ENCODE assay signal across 31 cellular contexts in the genomic region with DNA sequence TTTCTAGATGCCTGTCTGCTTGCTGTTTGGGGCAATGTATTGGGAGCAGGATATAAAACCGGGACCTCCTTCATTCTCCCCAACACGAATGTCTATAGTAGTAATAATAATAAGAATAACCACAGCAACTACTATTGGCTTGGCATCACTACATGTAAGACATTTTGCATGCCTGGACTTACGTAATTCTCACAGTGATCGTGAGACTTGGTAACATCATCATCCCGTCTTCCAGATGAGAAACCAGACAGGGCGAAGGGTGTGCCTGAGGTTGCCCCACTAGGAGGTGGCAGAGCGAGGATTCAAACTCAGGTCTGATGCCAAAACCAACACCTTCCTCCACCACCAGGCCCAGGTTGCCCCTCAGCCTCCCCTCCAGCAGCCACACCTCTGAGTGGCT.
DNase-seq lines count a peak whose midpoint lies in the region; ATAC-seq, FAIRE-seq and TF ChIP-seq lines count a peak whose summit lies in the region.
"Had no signal": no experiment of that assay in that cellular context is flagged by ENCODE, and none has a peak within 500 bp of the region (broad histone marks: within the 10 kb centered on the region; RNA-seq: fewer than 3 reads in every experiment).

No MANE protein-coding gene starts in this region.

- no peaks in the 10 kb centered on the region for H3K9me3 Mint-ChIP-seq in immature natural killer cell
- H3K9me3 Mint-ChIP-seq: activated B cell treated with CpG ODN at 0.5 μM for 24 hours; activated CD4-positive, alpha-beta memory T cell treated with anti-CD3 and anti-CD28 coated beads, Interleukin-2, amount 10 ng/mL, durations not matched to agents 7 days and 5 days; central memory CD8-positive, alpha-beta T cell had no signal

- H4K8ac ChIP-seq in H1 (ENCODE audit: extremely low read depth, insufficient read depth, low read length), result no peak overlapping the region

- no peak overlapping the region for H2AK5ac ChIP-seq in H1 (ENCODE audit: low read depth, low read length)

- no peaks in the 10 kb centered on the region for H3K23me2 ChIP-seq in H1 (ENCODE audit: low read depth, low read length)

- H3K56ac ChIP-seq in H1 (replicated peaks; ENCODE audit: insufficient read length, low read depth, low read length), result no peak overlapping the region

- H2AFZ ChIP-seq in H1 (ENCODE audit: low read length) (no peak overlapping the region), osteoblast (ENCODE audit: low read length) (no peak overlapping the region)
- H2AFZ ChIP-seq: parathyroid adenoma had no signal

- no peaks in the 10 kb centered on the region for H3K27me3 ChIP-seq in heart left ventricle
- H3K27me3 ChIP-seq in H1 (replicated peaks in 1 of 4; ENCODE audit: control insufficient read depth in 3 of 4, extremely low read depth in 1 of 4, insufficient read depth in 3 of 4, low read length in 3 of 4), result peaks cover 12 to 43% (median 33%) of the 10 kb centered on the region in 4 experiments
- no peaks in the 10 kb centered on the region for H3K27me3 ChIP-seq in osteoblast (ENCODE audit: insufficient read depth, low read length)
- H3K27me3 ChIP-seq in transverse colon, result no peaks in the 10 kb centered on the region
- H3K27me3 ChIP-seq: BLaER1 treated with 17β-estradiol and CSF1 and Interleukin-3, amounts not matched to agents 10 nM and 100 nM; tibial artery had no signal

- WGBS in heart left ventricle, 4 donors, result 81 to 89% (median 83%) methylated on average over 7 of the region's 7 CpGs
- WGBS in H1 (ENCODE audit: extremely low coverage in 1 of 2, insufficient coverage in 1 of 2, insufficient read length in 1 of 2, insufficient replicate concordance in 2 of 2, low coverage in 1 of 2, low lambda C conversion rate in 2 of 2, missing lambda C conversion rate in 1 of 2), 2 experiments, result 92% methylated on average over 7 of the region's 7 CpGs; no CpG with 5 or more reads in 1 of the 2 experiments
- 90% methylated on average over 7 of the region's 7 CpGs; no CpG with 5 or more reads in 1 of the 2 donors for WGBS in transverse colon (ENCODE audit: low coverage in 1 of 2), 2 donors

- H3K4me1 ChIP-seq in heart left ventricle, result peaks cover 0 to 42% (median 21%) of the 10 kb centered on the region in 12 donors
- peaks cover 0 to 15% (median 6%) of the 10 kb centered on the region in 4 experiments; a peak in 4 of 7 replicates for H3K4me1 ChIP-seq in H1 (replicated peaks in 1 of 4; ENCODE audit: control insufficient read depth in 3 of 4, insufficient read depth in 4 of 4, low read length in 3 of 4)
- H3K4me1 ChIP-seq in osteoblast (ENCODE audit: insufficient read depth, low read length), result peaks cover 24% of the 10 kb centered on the region
- H3K4me1 ChIP-seq in transverse colon, result peaks cover 0 to 4% (median 0%) of the 10 kb centered on the region in 4 donors
- H3K4me1 ChIP-seq: Caco-2 had no signal

- H4K20me1 ChIP-seq in H1 (replicated peaks in 1 of 2; ENCODE audit: control insufficient read depth in 1 of 2, insufficient read depth in 2 of 2, low read length in 2 of 2) (no peaks in the 10 kb centered on the region), osteoblast (ENCODE audit: insufficient read depth, low read length) (no peaks in the 10 kb centered on the region)
- H4K20me1 ChIP-seq: BLaER1 treated with 17β-estradiol and CSF1 and Interleukin-3, amounts not matched to agents 10 nM and 100 nM had no signal

- no peak overlapping the region for H3K27ac Mint-ChIP-seq in immature natural killer cell
- H3K27ac Mint-ChIP-seq: activated B cell treated with CpG ODN at 0.5 μM for 24 hours; activated CD4-positive, alpha-beta memory T cell treated with anti-CD3 and anti-CD28 coated beads, Interleukin-2, amount 10 ng/mL, durations not matched to agents 7 days and 5 days; activated naive CD8-positive, alpha-beta T cell treated with anti-CD3 and anti-CD28 coated beads, Interleukin-2, amount 50 U/mL, for 24 hours had no signal

- H3K9me3 ChIP-seq in heart left ventricle, result no peaks in the 10 kb centered on the region
- H3K9me3 ChIP-seq in H1 (ENCODE audit: insufficient read depth in 2 of 2, low read depth in 1 of 2, low read length in 1 of 2), result no peaks in the 10 kb centered on the region
- H3K9me3 ChIP-seq in osteoblast (ENCODE audit: low read depth, low read length), result no peaks in the 10 kb centered on the region
- no peaks in the 10 kb centered on the region for H3K9me3 ChIP-seq in transverse colon
- H3K9me3 ChIP-seq: Caco-2, mucosa of descending colon, tibial artery had no signal

- no peaks in the 10 kb centered on the region for H3K36me3 Mint-ChIP-seq in immature natural killer cell

- no peak overlapping the region for H3K9ac ChIP-seq in H1 (replicated peaks in 1 of 4; ENCODE audit: extremely low read depth in 1 of 4, low read depth in 3 of 4, low read length in 3 of 4)
- H3K9ac ChIP-seq: BLaER1 treated with 17β-estradiol and CSF1 and Interleukin-3, amounts not matched to agents 10 nM and 100 nM; parathyroid adenoma had no signal

- H4K5ac ChIP-seq in H1 (ENCODE audit: insufficient read length, low read depth, low read length), result no peak overlapping the region

- in situ Hi-C loops in transverse colon (cut with MboI; ENCODE audit: low pct_ligation_motif_present in 1 of 4, low pct_unique_long_range_greater_than_20kb in 1 of 4, low sequenced_read_pairs in 3 of 4), result no loop called here

- H3K4me1 Mint-ChIP-seq in immature natural killer cell, result no peaks in the 10 kb centered on the region
- H3K4me1 Mint-ChIP-seq: activated B cell treated with CpG ODN at 0.5 μM for 24 hours; activated CD4-positive, alpha-beta memory T cell treated with anti-CD3 and anti-CD28 coated beads, Interleukin-2, amount 10 ng/mL, durations not matched to agents 7 days and 5 days; central memory CD8-positive, alpha-beta T cell had no signal

- DNase-seq in heart left ventricle (no peak), Right ventricle myocardium superior (no peak), H1 (ENCODE audit: low read depth in 1 of 2, low spot score in 2 of 2) (no peak), osteoblast (ENCODE audit: insufficient read length, low spot score, missing footprints) (no peak), transverse colon (no peak), immature natural killer cell (no peak)
- no peak for DNase-seq in activated CD4-positive, alpha-beta T cell treated with anti-CD3 and anti-CD28 coated beads for 1 hour
- DNase-seq: activated B cell treated with CpG ODN at 0.5 μM for 24 hours; activated CD4-positive, alpha-beta memory T cell treated with anti-CD3 and anti-CD28 coated beads, Interleukin-2, amount 10 ng/mL, durations not matched to agents 7 days and 5 days; activated naive CD8-positive, alpha-beta T cell treated with anti-CD3 and anti-CD28 coated beads, Interleukin-2, amount 50 U/mL, for 24 hours; Caco-2; DND-41; glutamatergic neuron; mucosa of descending colon; NCI-H1930; nephron progenitor cell; PC-3; stimulated activated CD4-positive, alpha-beta T cell treated with anti-CD3 and anti-CD28 coated beads, Interleukin-15, amount 100 ng/mL, for 24 hours; stimulated activated naive CD4-positive, alpha-beta T cell treated with Interleukin-2 at 50 U/mL for 16 hours; SW 1271; T1000 had no signal

- no peak overlapping the region for H3K4ac ChIP-seq in H1 (replicated peaks; ENCODE audit: insufficient read length, low read depth, low read length)

- H2BK20ac ChIP-seq in H1 (ENCODE audit: low read length), result no peak overlapping the region

- H3K79me2 ChIP-seq in H1 (ENCODE audit: control insufficient read depth in 1 of 2, insufficient read depth in 2 of 2, low read length in 2 of 2), result no peaks in the 10 kb centered on the region
- no peaks in the 10 kb centered on the region for H3K79me2 ChIP-seq in osteoblast (ENCODE audit: insufficient read depth, low read length)
- H3K79me2 ChIP-seq: parathyroid adenoma had no signal

- no peak for TF ChIP-seq POLR2A in heart left ventricle (IDR thresholded peaks at IDR 0.05)
- TF ChIP-seq POLR2A in H1 (IDR thresholded peaks at IDR 0.05; ENCODE audit: control extremely low read depth in 1 of 2, low read depth in 2 of 2, low read length in 2 of 2), result no peak
- TF ChIP-seq POLR2A in transverse colon (IDR thresholded peaks at IDR 0.05), result no peak

- CTCF ChIA-PET in H1 (lab: Charles Lee; ENCODE audit: partially characterized antibody), result interaction anchor here (5.5 to 18.7 kb wide), 2 partner anchors 8 to 54 kb away, joined by 44 to 1065 read pairs; no protein-coding TSS in a partner anchor

- no peak overlapping the region for H3K14ac ChIP-seq in H1 (ENCODE audit: insufficient read length)

- TF ChIP-seq RAD21 in H1 (IDR thresholded peaks at IDR 0.05 in 1 of 2, conservative IDR thresholded peaks at IDR 0.05 in 1 of 2; ENCODE audit: low read depth in 2 of 2, low read length in 2 of 2), result no peak

- peak overlapping the region; percentile 31; the same call in 1 of the 2 replicates for H2BK15ac ChIP-seq in H1 (ENCODE audit: low read length)

- H3K18ac ChIP-seq in H1 (ENCODE audit: extremely low read depth, low read length), result no peak overlapping the region

- H3K27ac ChIP-seq in heart left ventricle (peak overlapping the region in 8 of 12 donors; percentile 26 to 79 (median 62)), H1 (ENCODE audit: low read depth, low read length) (no peak overlapping the region), osteoblast (ENCODE audit: low read depth, low read length) (peak overlapping the region; percentile 33), transverse colon (peak overlapping the region in 3 of 4 donors; percentile 39 to 52 (median 47))
- H3K27ac ChIP-seq: BLaER1 treated with 17β-estradiol and CSF1 and Interleukin-3, amounts not matched to agents 10 nM and 100 nM; parathyroid adenoma; tibial artery had no signal

- no peak for FAIRE-seq in H1 (lab: Jason Lieb, UNC)
- FAIRE-seq: endothelial cell of umbilical vein, GM18507 had no signal

- ATAC-seq in heart left ventricle (no peak), Right ventricle myocardium superior (ENCODE audit: poor library complexity) (no peak), HG03159 (IDR thresholded peaks at IDR 0.05; ENCODE audit: unreplicated experiment) (no peak)
- ATAC-seq: activated naive CD8-positive, alpha-beta T cell treated with anti-CD3 and anti-CD28 coated beads, Interleukin-2, amount 50 U/mL, for 24 hours; HCT116; mucosa of descending colon; PC-3 had no signal

- no peaks in the 10 kb centered on the region for H3K79me1 ChIP-seq in H1 (ENCODE audit: low read depth, low read length)

- no peak overlapping the region for H3K4me2 ChIP-seq in H1 (ENCODE audit: insufficient read depth in 1 of 2, low read depth in 2 of 2, low read length in 2 of 2)
- no peak overlapping the region for H3K4me2 ChIP-seq in osteoblast (ENCODE audit: insufficient read depth, low read length)
- H3K4me2 ChIP-seq: BLaER1 treated with 17β-estradiol and CSF1 and Interleukin-3, amounts not matched to agents 10 nM and 100 nM had no signal

- H2BK120ac ChIP-seq in H1 (replicated peaks; ENCODE audit: low read depth, low read length), result no peak overlapping the region

- intact Hi-C loops in heart left ventricle (cut with DNase I) (loop anchor here in 1 of 10 donors (2.0 kb wide), 1 partner anchor 22 kb away; no protein-coding TSS in a partner anchor), Right ventricle myocardium superior (cut with DNase I) (no loop called here), transverse colon (cut with DNase I; ENCODE audit: low total_unique reads) (loop anchor here (2.0 kb wide), 1 partner anchor 68 kb away; no protein-coding TSS in a partner anchor)

- POLR2A ChIA-PET in H1 (lab: Charles Lee; ENCODE audit: partially characterized antibody), result no interaction called here

- H3K4me3 ChIP-seq in heart left ventricle (no peak overlapping the region), H1 (ENCODE audit: extremely low read depth in 1 of 4, insufficient read depth in 2 of 4, low read depth in 3 of 4, low read length in 4 of 4) (no peak overlapping the region), osteoblast (ENCODE audit: insufficient read depth, low read length) (no peak overlapping the region), transverse colon (no peak overlapping the region)
- H3K4me3 ChIP-seq: BLaER1 treated with 17β-estradiol and CSF1 and Interleukin-3, amounts not matched to agents 10 nM and 100 nM; dorsolateral prefrontal cortex; lung; mucosa of descending colon; tibial artery had no signal

- TF ChIP-seq CTCF in heart left ventricle (IDR thresholded peaks at IDR 0.05), result no peak
- no peak for TF ChIP-seq CTCF in H1 (IDR thresholded peaks at IDR 0.05; ENCODE audit: control extremely low read depth in 1 of 3, insufficient read depth in 1 of 3, low read depth in 1 of 3, low read length in 3 of 3)
- TF ChIP-seq CTCF in osteoblast (IDR thresholded peaks at IDR 0.05; ENCODE audit: extremely low read depth, low read depth, low read length), result no peak
- no peak for TF ChIP-seq CTCF in transverse colon (IDR thresholded peaks at IDR 0.05)

- no peak overlapping the region for H4K91ac ChIP-seq in H1 (replicated peaks; ENCODE audit: insufficient read length, low read length)

- TF ChIP-seq EP300 in H1 (IDR thresholded peaks at IDR 0.05; ENCODE audit: borderline replicate concordance in 1 of 2, low read depth in 2 of 2, low read length in 2 of 2), result no peak
- no peak for TF ChIP-seq EP300 in transverse colon (IDR thresholded peaks at IDR 0.05; ENCODE audit: low read depth)

- H2BK5ac ChIP-seq in H1 (ENCODE audit: low read depth, low read length), result no peak overlapping the region

- peaks cover 2 to 14% (median 4%) of the 10 kb centered on the region in 3 donors for H3K27me3 Mint-ChIP-seq in immature natural killer cell (ENCODE audit: low read depth in 3 of 3)

- no peaks in the 10 kb centered on the region for H3K36me3 ChIP-seq in heart left ventricle
- no peaks in the 10 kb centered on the region for H3K36me3 ChIP-seq in H1 (ENCODE audit: control insufficient read depth in 2 of 4, insufficient read depth in 4 of 4, low read length in 3 of 4)
- no peaks in the 10 kb centered on the region for H3K36me3 ChIP-seq in osteoblast (ENCODE audit: insufficient read depth, low read length)
- no peaks in the 10 kb centered on the region for H3K36me3 ChIP-seq in transverse colon
- H3K36me3 ChIP-seq: BLaER1 treated with 17β-estradiol and CSF1 and Interleukin-3, amounts not matched to agents 10 nM and 100 nM; tibial artery had no signal

- no peak overlapping the region for H2BK12ac ChIP-seq in H1 (ENCODE audit: low read depth, low read length)

- H3K23ac ChIP-seq in H1 (ENCODE audit: insufficient read length), result no peak overlapping the region

- H3K4me3 Mint-ChIP-seq in immature natural killer cell, result no peak overlapping the region
- H3K4me3 Mint-ChIP-seq: activated B cell treated with CpG ODN at 0.5 μM for 24 hours; activated CD4-positive, alpha-beta memory T cell treated with anti-CD3 and anti-CD28 coated beads, Interleukin-2, amount 10 ng/mL, durations not matched to agents 7 days and 5 days; activated naive CD8-positive, alpha-beta T cell treated with anti-CD3 and anti-CD28 coated beads, Interleukin-2, amount 50 U/mL, for 24 hours; central memory CD8-positive, alpha-beta T cell; nephron progenitor cell had no signal
